ENCODE assay signal across 1 cellular context in the genomic region with DNA sequence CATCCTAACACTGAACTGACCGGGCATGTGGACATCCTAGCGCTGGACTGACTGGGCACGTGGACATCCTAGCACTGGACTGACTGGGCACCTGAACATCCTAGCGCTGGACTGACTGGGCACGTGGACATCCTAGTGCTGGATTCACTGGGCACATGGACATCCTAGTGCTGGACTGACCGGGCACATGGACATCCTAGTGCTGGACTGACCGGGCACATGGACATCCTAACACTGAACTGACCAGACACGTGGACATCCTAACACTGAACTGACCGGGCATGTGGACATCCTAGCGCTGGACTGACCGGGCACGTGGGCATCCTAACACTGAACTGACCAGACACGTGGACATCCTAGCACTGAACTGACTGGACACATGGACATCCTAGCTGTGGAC. TPM values are rescaled to one million over a fixed set of nuclear protein-coding genes. Genes with fewer than 3 reads are reported as not detected.
"Had no signal": no experiment of that assay in that cellular context is flagged by ENCODE, and none has a peak within 500 bp of the region (broad histone marks: within the 10 kb centered on the region; RNA-seq: fewer than 3 reads in every experiment).

No MANE protein-coding gene starts in this region.

RNA-seq across cellular contexts. Expression of a gene that starts 30.9 kb away (rescaled TPM):
- total RNA-seq: cardiac muscle cell had no signal
